ENCODE assay signal across 8 cellular contexts in genomic region chr12:123151679-123152454, GRCh38. TPM values are rescaled to one million over a fixed set of nuclear protein-coding genes. Genes with fewer than 3 reads are reported as not detected.
DNase-seq lines count a peak whose midpoint lies in the region; ATAC-seq and TF ChIP-seq lines count a peak whose summit lies in the region.

No MANE protein-coding gene starts in this region.

- peak overlapping the region; percentile 78 to 85 (median 85) for H3K27ac Mint-ChIP-seq in CD4-positive, CD25-positive, alpha-beta regulatory T cell
- H3K27ac Mint-ChIP-seq in natural killer cell treated with Interleukin-12 subunit alpha and Interleukin-12 subunit beta and Interleukin-15 and Interleukin-18, amount 100 ng/mL, for 72 hours: no peak overlapping the region

- H3K36me3 Mint-ChIP-seq in CD4-positive, CD25-positive, alpha-beta regulatory T cell: no peaks in the 10 kb centered on the region
- no peaks in the 10 kb centered on the region for H3K36me3 Mint-ChIP-seq in natural killer cell treated with Interleukin-12 subunit alpha and Interleukin-12 subunit beta and Interleukin-15 and Interleukin-18, amount 100 ng/mL, for 72 hours

- peak overlapping the region; percentile 67 for H3K27ac ChIP-seq in CD4-positive, CD25-positive, alpha-beta regulatory T cell (ENCODE audit: insufficient read depth, low read length, poor library complexity, severe bottlenecking)
- H3K27ac ChIP-seq in coronary artery: peak overlapping the region; percentile 64 to 85

- H3K4me3 ChIP-seq in CD4-positive, CD25-positive, alpha-beta regulatory T cell (ENCODE audit: low read depth, low read length): peak overlapping the region; percentile 61
- H3K4me3 ChIP-seq in MG63: peak overlapping the region; percentile 62
- peak overlapping the region; percentile 88 for H3K4me3 ChIP-seq in coronary artery

- H3K9me3 ChIP-seq in CD4-positive, CD25-positive, alpha-beta regulatory T cell (ENCODE audit: control insufficient read depth in 2 of 2, low read length in 2 of 2): no peaks in the 10 kb centered on the region
- no peaks in the 10 kb centered on the region for H3K9me3 ChIP-seq in MG63

- ATAC-seq in CD4-positive, CD25-positive, alpha-beta regulatory T cell (ENCODE audit: low read depth in 2 of 2): no peak
- ATAC-seq in natural killer cell treated with Interleukin-12 subunit alpha and Interleukin-12 subunit beta and Interleukin-15 and Interleukin-18, amount 100 ng/mL, for 72 hours: no peak
- ATAC-seq in HG03280 (IDR thresholded peaks at IDR 0.05; ENCODE audit: unreplicated experiment): no peak

- no peaks in the 10 kb centered on the region for H3K27me3 Mint-ChIP-seq in CD4-positive, CD25-positive, alpha-beta regulatory T cell
- H3K27me3 Mint-ChIP-seq in natural killer cell treated with Interleukin-12 subunit alpha and Interleukin-12 subunit beta and Interleukin-15 and Interleukin-18, amount 100 ng/mL, for 72 hours: no peaks in the 10 kb centered on the region

- peaks cover 7% of the 10 kb centered on the region for H3K36me3 ChIP-seq in CD4-positive, CD25-positive, alpha-beta regulatory T cell (ENCODE audit: control insufficient read depth, insufficient read depth, low read length)
- peaks cover 20% of the 10 kb centered on the region for H3K36me3 ChIP-seq in MG63

- H3K4me1 Mint-ChIP-seq in CD4-positive, CD25-positive, alpha-beta regulatory T cell: peaks cover 22 to 53% (median 39%) of the 10 kb centered on the region in 4 donors
- peaks cover 14 to 23% of the 10 kb centered on the region in 2 donors for H3K4me1 Mint-ChIP-seq in natural killer cell treated with Interleukin-12 subunit alpha and Interleukin-12 subunit beta and Interleukin-15 and Interleukin-18, amount 100 ng/mL, for 72 hours (ENCODE audit: low read depth in 2 of 2)

- peaks cover 0 to 1% (median 0%) of the 10 kb centered on the region in 7 donors for H3K9me3 Mint-ChIP-seq in CD4-positive, CD25-positive, alpha-beta regulatory T cell
- no peaks in the 10 kb centered on the region for H3K9me3 Mint-ChIP-seq in natural killer cell treated with Interleukin-12 subunit alpha and Interleukin-12 subunit beta and Interleukin-15 and Interleukin-18, amount 100 ng/mL, for 72 hours

- TF ChIP-seq CTCF in coronary artery (IDR thresholded peaks at IDR 0.05): no peak

- H3K4me1 ChIP-seq in CD4-positive, CD25-positive, alpha-beta regulatory T cell (ENCODE audit: control insufficient read depth, insufficient read depth, low read length, poor library complexity, severe bottlenecking): peaks cover 41% of the 10 kb centered on the region

- H3K4me3 Mint-ChIP-seq in CD4-positive, CD25-positive, alpha-beta regulatory T cell: peak overlapping the region; percentile 84 to 91 (median 89)
- peak overlapping the region; percentile 63 for H3K4me3 Mint-ChIP-seq in natural killer cell treated with Interleukin-12 subunit alpha and Interleukin-12 subunit beta and Interleukin-15 and Interleukin-18, amount 100 ng/mL, for 72 hours

- no peak for DNase-seq in CD4-positive, CD25-positive, alpha-beta regulatory T cell
- no peak for DNase-seq in MG63
- no peak for DNase-seq in coronary artery (ENCODE audit: low spot score)
- DNase-seq in natural killer cell treated with Interleukin-12 subunit alpha and Interleukin-12 subunit beta and Interleukin-15 and Interleukin-18, amount 100 ng/mL, for 72 hours (ENCODE audit: low spot score): no peak
- DNase-seq in HCEC 1CT: no peak
- no peak for DNase-seq in germinal center (ENCODE audit: low spot score)
- no peak for DNase-seq in AG20443 (ENCODE audit: low spot score)

- H3K27me3 ChIP-seq in CD4-positive, CD25-positive, alpha-beta regulatory T cell (ENCODE audit: control insufficient read depth, insufficient read depth, low read length): no peaks in the 10 kb centered on the region
- H3K27me3 ChIP-seq in MG63: no peaks in the 10 kb centered on the region

RNA-seq across cellular contexts. Expression of gene PITPNM2, which starts 1.0 kb away (rescaled TPM):
- 57.2 TPM for total RNA-seq in CD4-positive, CD25-positive, alpha-beta regulatory T cell
- polyA plus RNA-seq in CD4-positive, CD25-positive, alpha-beta regulatory T cell: 1 to 10 TPM; 2.2 to 4.5 (median 3.9) TPM
- total RNA-seq in MG63 (2014; rRNA removed; shearing (Covaris generic); ENCODE audit: low replicate concordance): 0.69 and 1.6 TPM in 2 replicates
- 1 to 10 TPM; 2.0 to 3.1 TPM for total RNA-seq in natural killer cell treated with Interleukin-12 subunit alpha and Interleukin-12 subunit beta and Interleukin-15 and Interleukin-18, amount 100 ng/mL, for 72 hours

Comparison
In these comparisons a context has a peak if more than half of its experiments do, and no peak if none do; other contexts are left out.
1. H3K27ac Mint-ChIP-seq: peak in CD4-positive, CD25-positive, alpha-beta regulatory T cell (3 of 3); none in natural killer cell treated with Interleukin-12 subunit alpha and Interleukin-12 subunit beta and Interleukin-15 and Interleukin-18, amount 100 ng/mL, for 72 hours (0 of 2).
2. RNA of gene PITPNM2, which starts 1.0 kb away (total RNA-seq): 57.2 TPM in CD4-positive, CD25-positive, alpha-beta regulatory T cell (single experiment); 2.0 to 3.1 TPM in natural killer cell treated with Interleukin-12 subunit alpha and Interleukin-12 subunit beta and Interleukin-15 and Interleukin-18, amount 100 ng/mL, for 72 hours and 0.69 to 1.6 TPM in MG63; every median in the first group is over 10 times any median in the second.
3. Peak in every context shown above with its lines, with median percentiles within 50 percentile points of each other: H3K4me3 ChIP-seq.